Comparison of ENCODE assay signal across 23 cellular contexts in genomic region chr9:69313175-69313574, GRCh38. TPM values are rescaled to one million over a fixed set of nuclear protein-coding genes. Genes with fewer than 3 reads are reported as not detected.
"Had no signal": no experiment of that assay in that cellular context is flagged by ENCODE, and none has a peak within 500 bp of the region (broad histone marks: within the 10 kb centered on the region; RNA-seq: fewer than 3 reads in every experiment).

No MANE protein-coding gene starts in this region.

- H3K27me3 ChIP-seq: MG63, SJSA1 had no signal

- H3K27ac ChIP-seq: SJSA1, SK-N-MC had no signal

- H3K36me3 ChIP-seq: MG63, SJSA1 had no signal

- DNase-seq: Karpas-422, KG1, MG63, NCI-H1092, NCI-H1105 treated with DMSO at 0.1 percent for 48 hours, NCI-H1436, NCI-H187, NCI-H2029, NCI-H2081 treated with DMSO at 0.1 percent for 48 hours, NCI-H2171, NCI-H226, NCI-H446, NCI-H510A, NCI-H524 treated with DMSO at 0.1 percent for 48 hours, NCI-H69, NCI-H774, Right ventricle myocardium superior, RPMI8226, SIG-M5 had no signal

- H3K4me3 ChIP-seq: MG63, SJSA1, SK-N-MC had no signal

- H3K9me3 ChIP-seq: MG63 had no signal

- FAIRE-seq: RCC 7860 had no signal

RNA-seq across cellular contexts. Expression of gene ENTREP1, which starts 11.8 kb away (rescaled TPM):
- total RNA-seq: HT-29, SJSA1 had no signal
